Comparison of ENCODE assay signal across 8 cellular contexts in genomic region chr15:37100109-37100873, GRCh38. TPM values are rescaled to one million over a fixed set of nuclear protein-coding genes. Genes with fewer than 3 reads are reported as not detected.
DNase-seq lines count a peak whose midpoint lies in the region; ATAC-seq and TF ChIP-seq lines count a peak whose summit lies in the region.

MEIS2 (minus strand) TSS chr15:37100549; CDS start chr15:37099466, 1,083 bp downstream.

- WGBS in endodermal cell (ENCODE audit: insufficient coverage in 1 of 2, insufficient read length in 1 of 2), 2 experiments = 0% methylated on average over 2 to 44 of the region's 63 CpGs

- H3K4me1 ChIP-seq in endodermal cell (ENCODE audit: control insufficient read depth, insufficient read depth, low read length) (peaks cover 4% of the 10 kb centered on the region), stomach smooth muscle (ENCODE audit: control insufficient read depth, insufficient read depth, low read length) (peaks cover 20% of the 10 kb centered on the region)

- peak within 1 kb of the TSS; percentile 72 for H3K4me3 Mint-ChIP-seq in endodermal cell

- H3K27ac Mint-ChIP-seq in endodermal cell = peak within 1 kb of the TSS; percentile 78

- H3K36me3 ChIP-seq in endodermal cell (ENCODE audit: control insufficient read depth, insufficient read depth, low read length) = no peaks in the 10 kb centered on the region
- no peaks in the 10 kb centered on the region for H3K36me3 ChIP-seq in stomach smooth muscle (ENCODE audit: control insufficient read depth in 2 of 2, insufficient read depth in 2 of 2, low read length in 2 of 2)

- TF ChIP-seq CTCF in GM13977 (IDR thresholded peaks at IDR 0.05; ENCODE audit: extremely low read depth, insufficient read depth, missing control alignments) (no peak), WI38 (IDR thresholded peaks at IDR 0.05; ENCODE audit: low read depth, low read length) (no peak), endodermal cell (conservative IDR thresholded peaks at IDR 0.05) (no peak)

- H3K9me3 ChIP-seq in endodermal cell (ENCODE audit: control insufficient read depth, low read length) (no peaks in the 10 kb centered on the region), stomach smooth muscle (ENCODE audit: control insufficient read depth in 2 of 2, low read length in 2 of 2) (no peaks in the 10 kb centered on the region)

- H3K27ac ChIP-seq in endodermal cell (ENCODE audit: low read depth, low read length) (peak within 1 kb of the TSS; percentile 96), stomach smooth muscle (ENCODE audit: low read length) (peak within 1 kb of the TSS; percentile 94)

- no peaks in the 10 kb centered on the region for H3K36me3 Mint-ChIP-seq in endodermal cell (ENCODE audit: low read depth)

- peak; percentile 79 for DNase-seq in A172 (ENCODE audit: low spot score)
- peak; percentile 84 for DNase-seq in GM13977 (ENCODE audit: low spot score)
- DNase-seq in NCI-H2227 (lab: John Stamatoyannopoulos, UW; ENCODE audit: unreplicated experiment) = peak; percentile 93
- DNase-seq in endodermal cell = peak; percentile 93
- DNase-seq in lung microvascular endothelial cell (ENCODE audit: low read depth in 2 of 2) = peak; percentile 93 to 96

- H3K9me3 Mint-ChIP-seq in endodermal cell = no peaks in the 10 kb centered on the region

- in situ Hi-C loops in GM13977 (cut with MboI; ENCODE audit: low pct_unique_long_range_greater_than_20kb, low sequenced_read_pairs, unreplicated experiment) = loop anchor here (10.0 to 25.0 kb wide), 4 partner anchors 215 to 1813 kb away; no protein-coding TSS in a partner anchor

- H3K27me3 Mint-ChIP-seq in endodermal cell (ENCODE audit: insufficient read depth) = peaks cover 88% of the 10 kb centered on the region

- H3K9ac ChIP-seq in endodermal cell (ENCODE audit: extremely low read depth, low read length, poor library complexity, severe bottlenecking) (peak within 1 kb of the TSS; percentile 51), stomach smooth muscle (ENCODE audit: low read length in 2 of 2) (peak within 1 kb of the TSS; percentile 93 to 95)

- H3K27me3 ChIP-seq in endodermal cell (ENCODE audit: control insufficient read depth, insufficient read depth, low read length, poor library complexity, severe bottlenecking) (peaks cover 77% of the 10 kb centered on the region), stomach smooth muscle (ENCODE audit: control insufficient read depth in 1 of 2, insufficient read depth in 2 of 2, low read length in 2 of 2) (no peaks in the 10 kb centered on the region)

- H3K4me3 ChIP-seq in WI38 (ENCODE audit: low read depth, low read length) = peak within 1 kb of the TSS; percentile 91
- H3K4me3 ChIP-seq in endodermal cell (ENCODE audit: low read length) = peak within 1 kb of the TSS; percentile 95
- peak within 1 kb of the TSS; percentile 91 to 96 for H3K4me3 ChIP-seq in stomach smooth muscle (ENCODE audit: low read length in 2 of 2)

- H3K4me1 Mint-ChIP-seq in endodermal cell = peaks cover 55% of the 10 kb centered on the region

- ATAC-seq in HG03196 (IDR thresholded peaks at IDR 0.05; ENCODE audit: unreplicated experiment) = peak; percentile 26

RNA-seq across cellular contexts. Expression of gene MEIS2, which starts in this region (rescaled TPM):
- total RNA-seq in A172 (2014; rRNA removed; shearing (Covaris generic)) = 98.3 and 106 TPM in 2 replicates
- total RNA-seq in endodermal cell (1 to 10 TPM; 7.1 to 9.7 TPM), lung microvascular endothelial cell (16.6 and 17.3 TPM in 2 replicates)
- polyA plus RNA-seq in endodermal cell (2013, experiment 1 of 2) = 143 TPM
- 119 TPM for polyA plus RNA-seq in endodermal cell (2013, experiment 2 of 2)

Comparison
In these comparisons a context has a peak if more than half of its experiments do, and no peak if none do; other contexts are left out.
1. Peak in every context shown above with its lines: DNase-seq, ATAC-seq, H3K4me3 ChIP-seq and H3K27ac ChIP-seq.